Comparison of ENCODE assay signal across 1 cellular context in the genomic region with DNA sequence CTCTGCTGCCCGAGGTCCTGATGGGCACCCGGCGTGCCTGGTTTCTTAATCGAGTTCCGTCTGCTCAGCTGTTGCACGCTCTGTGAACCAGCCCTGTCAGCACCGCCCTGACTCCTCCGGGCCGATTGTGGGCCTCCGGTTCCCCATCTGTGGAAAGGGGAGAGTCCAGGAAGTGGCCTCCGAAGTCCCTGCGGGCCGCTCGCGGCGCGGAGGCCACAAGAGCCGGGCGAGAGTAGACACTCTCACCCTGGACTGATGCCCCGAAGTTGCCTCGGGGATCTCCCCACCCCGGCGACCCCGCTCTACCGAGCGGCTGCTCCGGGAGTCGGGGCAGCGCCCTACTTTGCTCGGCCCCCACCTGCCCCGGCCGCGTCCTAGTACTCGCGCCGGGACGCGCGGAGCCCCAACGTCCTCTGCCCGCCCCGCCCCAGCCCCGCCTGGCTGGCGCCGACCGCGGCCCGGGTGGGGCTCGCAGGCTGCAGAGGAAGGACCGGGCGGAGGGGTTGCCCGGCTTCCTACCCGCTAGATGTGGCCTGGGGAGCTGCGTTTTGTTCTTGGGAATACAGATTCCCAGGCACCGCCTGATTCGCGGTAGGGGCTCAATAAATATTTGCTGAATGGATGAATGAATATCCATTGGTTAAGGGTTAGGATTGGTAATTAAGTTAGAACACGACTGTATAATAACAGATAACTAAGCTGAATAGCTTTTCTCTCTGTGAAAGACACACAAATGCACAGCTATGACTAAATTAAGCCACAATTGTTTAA.
A peak's percentile ranks its signal among the peaks of the same experiment; 100 is the strongest.
TF ChIP-seq lines count a peak whose summit lies in the region.

No MANE protein-coding gene starts in this region.

TF ChIP-seq in HEK293, 187 proteins besides CTCF, POLR2A, EP300 and RAD21 (continued from another document and continues in another):
- TF ChIP-seq, protein P1, sequence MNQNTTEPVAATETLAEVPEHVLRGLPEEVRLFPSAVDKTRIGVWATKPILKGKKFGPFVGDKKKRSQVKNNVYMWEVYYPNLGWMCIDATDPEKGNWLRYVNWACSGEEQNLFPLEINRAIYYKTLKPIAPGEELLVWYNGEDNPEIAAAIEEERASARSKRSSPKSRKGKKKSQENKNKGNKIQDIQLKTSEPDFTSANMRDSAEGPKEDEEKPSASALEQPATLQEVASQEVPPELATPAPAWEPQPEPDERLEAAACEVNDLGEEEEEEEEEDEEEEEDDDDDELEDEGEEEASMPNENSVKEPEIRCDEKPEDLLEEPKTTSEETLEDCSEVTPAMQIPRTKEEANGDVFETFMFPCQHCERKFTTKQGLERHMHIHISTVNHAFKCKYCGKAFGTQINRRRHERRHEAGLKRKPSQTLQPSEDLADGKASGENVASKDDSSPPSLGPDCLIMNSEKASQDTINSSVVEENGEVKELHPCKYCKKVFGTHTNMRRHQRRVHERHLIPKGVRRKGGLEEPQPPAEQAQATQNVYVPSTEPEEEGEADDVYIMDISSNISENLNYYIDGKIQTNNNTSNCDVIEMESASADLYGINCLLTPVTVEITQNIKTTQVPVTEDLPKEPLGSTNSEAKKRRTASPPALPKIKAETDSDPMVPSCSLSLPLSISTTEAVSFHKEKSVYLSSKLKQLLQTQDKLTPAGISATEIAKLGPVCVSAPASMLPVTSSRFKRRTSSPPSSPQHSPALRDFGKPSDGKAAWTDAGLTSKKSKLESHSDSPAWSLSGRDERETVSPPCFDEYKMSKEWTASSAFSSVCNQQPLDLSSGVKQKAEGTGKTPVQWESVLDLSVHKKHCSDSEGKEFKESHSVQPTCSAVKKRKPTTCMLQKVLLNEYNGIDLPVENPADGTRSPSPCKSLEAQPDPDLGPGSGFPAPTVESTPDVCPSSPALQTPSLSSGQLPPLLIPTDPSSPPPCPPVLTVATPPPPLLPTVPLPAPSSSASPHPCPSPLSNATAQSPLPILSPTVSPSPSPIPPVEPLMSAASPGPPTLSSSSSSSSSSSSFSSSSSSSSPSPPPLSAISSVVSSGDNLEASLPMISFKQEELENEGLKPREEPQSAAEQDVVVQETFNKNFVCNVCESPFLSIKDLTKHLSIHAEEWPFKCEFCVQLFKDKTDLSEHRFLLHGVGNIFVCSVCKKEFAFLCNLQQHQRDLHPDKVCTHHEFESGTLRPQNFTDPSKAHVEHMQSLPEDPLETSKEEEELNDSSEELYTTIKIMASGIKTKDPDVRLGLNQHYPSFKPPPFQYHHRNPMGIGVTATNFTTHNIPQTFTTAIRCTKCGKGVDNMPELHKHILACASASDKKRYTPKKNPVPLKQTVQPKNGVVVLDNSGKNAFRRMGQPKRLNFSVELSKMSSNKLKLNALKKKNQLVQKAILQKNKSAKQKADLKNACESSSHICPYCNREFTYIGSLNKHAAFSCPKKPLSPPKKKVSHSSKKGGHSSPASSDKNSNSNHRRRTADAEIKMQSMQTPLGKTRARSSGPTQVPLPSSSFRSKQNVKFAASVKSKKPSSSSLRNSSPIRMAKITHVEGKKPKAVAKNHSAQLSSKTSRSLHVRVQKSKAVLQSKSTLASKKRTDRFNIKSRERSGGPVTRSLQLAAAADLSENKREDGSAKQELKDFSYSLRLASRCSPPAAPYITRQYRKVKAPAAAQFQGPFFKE (tag by site-specific recombination; IDR thresholded peaks at IDR 0.05; ENCODE audit: borderline replicate concordance): no peak
- TF ChIP-seq ZNF596 (tag by site-specific recombination; IDR thresholded peaks at IDR 0.05) (no peak), ZNF76 (tag by site-specific recombination; IDR thresholded peaks at IDR 0.05; ENCODE audit: borderline replicate concordance, low read depth) (peak; percentile 55; the same call in 1 of the 2 replicates), EGR2 (tag by site-specific recombination; IDR thresholded peaks at IDR 0.05; ENCODE audit: low read depth) (no peak), SCRT2 (tag by site-specific recombination; IDR thresholded peaks at IDR 0.05) (peak; percentile 48), KLF16 (tag by site-specific recombination; IDR thresholded peaks at IDR 0.05) (peak; percentile 66; the same call in 1 of the 2 replicates), ZNF585B (tag by site-specific recombination; IDR thresholded peaks at IDR 0.05) (no peak), KLF7 (tag by site-specific recombination; IDR thresholded peaks at IDR 0.05; ENCODE audit: borderline replicate concordance) (peak; percentile 64), ZNF335 (tag by site-specific recombination; conservative IDR thresholded peaks at IDR 0.05) (peak; percentile 83), ZNF114 (tag by site-specific recombination; IDR thresholded peaks at IDR 0.05) (no peak), ZXDB (tag by site-specific recombination; IDR thresholded peaks at IDR 0.05) (0 out of 2 replicates have a peak, but pooled peaks have one; percentile 15), ZFP69B (tag by site-specific recombination; IDR thresholded peaks at IDR 0.05) (peak; percentile 38; the same call in 1 of the 2 replicates), SALL2 (tag by site-specific recombination; IDR thresholded peaks at IDR 0.05; ENCODE audit: borderline replicate concordance) (no peak), ZBTB1 (tag by site-specific recombination; IDR thresholded peaks at IDR 0.05) (no peak), ZNF510 (tag by site-specific recombination; IDR thresholded peaks at IDR 0.05; ENCODE audit: insufficient replicate concordance) (no peak), ZNF132 (tag by site-specific recombination; IDR thresholded peaks at IDR 0.05; ENCODE audit: borderline replicate concordance) (no peak), ZNF530 (tag by site-specific recombination; IDR thresholded peaks at IDR 0.05; ENCODE audit: low read depth) (no peak), ZNF747 (tag by site-specific recombination; IDR thresholded peaks at IDR 0.05) (no peak), SP7 (tag by site-specific recombination; IDR thresholded peaks at IDR 0.05) (0 out of 2 replicates have a peak, but pooled peaks have one; percentile 21), ZNF777 (tag by site-specific recombination; IDR thresholded peaks at IDR 0.05; ENCODE audit: borderline replicate concordance) (no peak), ZSCAN16 (tag by site-specific recombination; IDR thresholded peaks at IDR 0.05) (no peak), ZFP3 (tag by site-specific recombination; IDR thresholded peaks at IDR 0.05; ENCODE audit: low read depth) (no peak), ZBTB20 (tag by site-specific recombination; IDR thresholded peaks at IDR 0.05) (peak; percentile 99), ZSCAN23 (tag by site-specific recombination; IDR thresholded peaks at IDR 0.05) (0 out of 2 replicates have a peak, but pooled peaks have one; percentile 42), ZFP41 (tag by site-specific recombination; IDR thresholded peaks at IDR 0.05; ENCODE audit: borderline replicate concordance) (no peak), ZBTB7A (tag by site-specific recombination; IDR thresholded peaks at IDR 0.05; ENCODE audit: low read depth) (no peak), ZNF404 (tag by site-specific recombination; IDR thresholded peaks at IDR 0.05) (no peak), ZNF112 (tag by site-specific recombination; IDR thresholded peaks at IDR 0.05) (no peak), ZBTB8A (tag by site-specific recombination; IDR thresholded peaks at IDR 0.05) (peak; percentile 96), ZNF10 (tag by site-specific recombination; IDR thresholded peaks at IDR 0.05) (no peak), ZNF561 (tag by site-specific recombination; IDR thresholded peaks at IDR 0.05; ENCODE audit: borderline replicate concordance) (peak; percentile 72; the same call in 1 of the 2 replicates), ZNF341 (tag by site-specific recombination; IDR thresholded peaks at IDR 0.05; ENCODE audit: low read depth) (peak; percentile 84), ZNF501 (tag by site-specific recombination; IDR thresholded peaks at IDR 0.05) (no peak)
- TF ChIP-seq, protein P2, sequence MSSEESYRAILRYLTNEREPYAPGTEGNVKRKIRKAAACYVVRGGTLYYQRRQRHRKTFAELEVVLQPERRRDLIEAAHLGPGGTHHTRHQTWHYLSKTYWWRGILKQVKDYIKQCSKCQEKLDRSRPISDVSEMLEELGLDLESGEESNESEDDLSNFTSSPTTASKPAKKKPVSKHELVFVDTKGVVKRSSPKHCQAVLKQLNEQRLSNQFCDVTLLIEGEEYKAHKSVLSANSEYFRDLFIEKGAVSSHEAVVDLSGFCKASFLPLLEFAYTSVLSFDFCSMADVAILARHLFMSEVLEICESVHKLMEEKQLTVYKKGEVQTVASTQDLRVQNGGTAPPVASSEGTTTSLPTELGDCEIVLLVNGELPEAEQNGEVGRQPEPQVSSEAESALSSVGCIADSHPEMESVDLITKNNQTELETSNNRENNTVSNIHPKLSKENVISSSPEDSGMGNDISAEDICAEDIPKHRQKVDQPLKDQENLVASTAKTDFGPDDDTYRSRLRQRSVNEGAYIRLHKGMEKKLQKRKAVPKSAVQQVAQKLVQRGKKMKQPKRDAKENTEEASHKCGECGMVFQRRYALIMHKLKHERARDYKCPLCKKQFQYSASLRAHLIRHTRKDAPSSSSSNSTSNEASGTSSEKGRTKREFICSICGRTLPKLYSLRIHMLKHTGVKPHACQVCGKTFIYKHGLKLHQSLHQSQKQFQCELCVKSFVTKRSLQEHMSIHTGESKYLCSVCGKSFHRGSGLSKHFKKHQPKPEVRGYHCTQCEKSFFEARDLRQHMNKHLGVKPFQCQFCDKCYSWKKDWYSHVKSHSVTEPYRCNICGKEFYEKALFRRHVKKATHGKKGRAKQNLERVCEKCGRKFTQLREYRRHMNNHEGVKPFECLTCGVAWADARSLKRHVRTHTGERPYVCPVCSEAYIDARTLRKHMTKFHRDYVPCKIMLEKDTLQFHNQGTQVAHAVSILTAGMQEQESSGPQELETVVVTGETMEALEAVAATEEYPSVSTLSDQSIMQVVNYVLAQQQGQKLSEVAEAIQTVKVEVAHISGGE (tag by site-specific recombination; conservative IDR thresholded peaks at IDR 0.05; ENCODE audit: low read depth): 0 out of 2 replicates have a peak, but pooled peaks have one; percentile 9
- TF ChIP-seq, protein P3, sequence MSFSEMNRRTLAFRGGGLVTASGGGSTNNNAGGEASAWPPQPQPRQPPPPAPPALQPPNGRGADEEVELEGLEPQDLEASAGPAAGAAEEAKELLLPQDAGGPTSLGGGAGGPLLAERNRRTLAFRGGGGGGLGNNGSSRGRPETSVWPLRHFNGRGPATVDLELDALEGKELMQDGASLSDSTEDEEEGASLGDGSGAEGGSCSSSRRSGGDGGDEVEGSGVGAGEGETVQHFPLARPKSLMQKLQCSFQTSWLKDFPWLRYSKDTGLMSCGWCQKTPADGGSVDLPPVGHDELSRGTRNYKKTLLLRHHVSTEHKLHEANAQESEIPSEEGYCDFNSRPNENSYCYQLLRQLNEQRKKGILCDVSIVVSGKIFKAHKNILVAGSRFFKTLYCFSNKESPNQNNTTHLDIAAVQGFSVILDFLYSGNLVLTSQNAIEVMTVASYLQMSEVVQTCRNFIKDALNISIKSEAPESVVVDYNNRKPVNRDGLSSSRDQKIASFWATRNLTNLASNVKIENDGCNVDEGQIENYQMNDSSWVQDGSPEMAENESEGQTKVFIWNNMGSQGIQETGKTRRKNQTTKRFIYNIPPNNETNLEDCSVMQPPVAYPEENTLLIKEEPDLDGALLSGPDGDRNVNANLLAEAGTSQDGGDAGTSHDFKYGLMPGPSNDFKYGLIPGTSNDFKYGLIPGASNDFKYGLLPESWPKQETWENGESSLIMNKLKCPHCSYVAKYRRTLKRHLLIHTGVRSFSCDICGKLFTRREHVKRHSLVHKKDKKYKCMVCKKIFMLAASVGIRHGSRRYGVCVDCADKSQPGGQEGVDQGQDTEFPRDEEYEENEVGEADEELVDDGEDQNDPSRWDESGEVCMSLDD (tag by site-specific recombination; IDR thresholded peaks at IDR 0.05): 0 out of 2 replicates have a peak, but pooled peaks have one; percentile 34
- TF ChIP-seq, protein P4, sequence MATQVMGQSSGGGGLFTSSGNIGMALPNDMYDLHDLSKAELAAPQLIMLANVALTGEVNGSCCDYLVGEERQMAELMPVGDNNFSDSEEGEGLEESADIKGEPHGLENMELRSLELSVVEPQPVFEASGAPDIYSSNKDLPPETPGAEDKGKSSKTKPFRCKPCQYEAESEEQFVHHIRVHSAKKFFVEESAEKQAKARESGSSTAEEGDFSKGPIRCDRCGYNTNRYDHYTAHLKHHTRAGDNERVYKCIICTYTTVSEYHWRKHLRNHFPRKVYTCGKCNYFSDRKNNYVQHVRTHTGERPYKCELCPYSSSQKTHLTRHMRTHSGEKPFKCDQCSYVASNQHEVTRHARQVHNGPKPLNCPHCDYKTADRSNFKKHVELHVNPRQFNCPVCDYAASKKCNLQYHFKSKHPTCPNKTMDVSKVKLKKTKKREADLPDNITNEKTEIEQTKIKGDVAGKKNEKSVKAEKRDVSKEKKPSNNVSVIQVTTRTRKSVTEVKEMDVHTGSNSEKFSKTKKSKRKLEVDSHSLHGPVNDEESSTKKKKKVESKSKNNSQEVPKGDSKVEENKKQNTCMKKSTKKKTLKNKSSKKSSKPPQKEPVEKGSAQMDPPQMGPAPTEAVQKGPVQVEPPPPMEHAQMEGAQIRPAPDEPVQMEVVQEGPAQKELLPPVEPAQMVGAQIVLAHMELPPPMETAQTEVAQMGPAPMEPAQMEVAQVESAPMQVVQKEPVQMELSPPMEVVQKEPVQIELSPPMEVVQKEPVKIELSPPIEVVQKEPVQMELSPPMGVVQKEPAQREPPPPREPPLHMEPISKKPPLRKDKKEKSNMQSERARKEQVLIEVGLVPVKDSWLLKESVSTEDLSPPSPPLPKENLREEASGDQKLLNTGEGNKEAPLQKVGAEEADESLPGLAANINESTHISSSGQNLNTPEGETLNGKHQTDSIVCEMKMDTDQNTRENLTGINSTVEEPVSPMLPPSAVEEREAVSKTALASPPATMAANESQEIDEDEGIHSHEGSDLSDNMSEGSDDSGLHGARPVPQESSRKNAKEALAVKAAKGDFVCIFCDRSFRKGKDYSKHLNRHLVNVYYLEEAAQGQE (tag by site-specific recombination; IDR thresholded peaks at IDR 0.05): peak; percentile 86
- TF ChIP-seq, protein P5, sequence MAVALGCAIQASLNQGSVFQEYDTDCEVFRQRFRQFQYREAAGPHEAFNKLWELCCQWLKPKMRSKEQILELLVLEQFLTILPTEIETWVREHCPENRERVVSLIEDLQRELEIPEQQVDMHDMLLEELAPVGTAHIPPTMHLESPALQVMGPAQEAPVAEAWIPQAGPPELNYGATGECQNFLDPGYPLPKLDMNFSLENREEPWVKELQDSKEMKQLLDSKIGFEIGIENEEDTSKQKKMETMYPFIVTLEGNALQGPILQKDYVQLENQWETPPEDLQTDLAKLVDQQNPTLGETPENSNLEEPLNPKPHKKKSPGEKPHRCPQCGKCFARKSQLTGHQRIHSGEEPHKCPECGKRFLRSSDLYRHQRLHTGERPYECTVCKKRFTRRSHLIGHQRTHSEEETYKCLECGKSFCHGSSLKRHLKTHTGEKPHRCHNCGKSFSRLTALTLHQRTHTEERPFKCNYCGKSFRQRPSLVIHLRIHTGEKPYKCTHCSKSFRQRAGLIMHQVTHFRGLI (tag by site-specific recombination; IDR thresholded peaks at IDR 0.05): no peak; the same call in 1 of the 2 replicates
- TF ChIP-seq, protein P6, sequence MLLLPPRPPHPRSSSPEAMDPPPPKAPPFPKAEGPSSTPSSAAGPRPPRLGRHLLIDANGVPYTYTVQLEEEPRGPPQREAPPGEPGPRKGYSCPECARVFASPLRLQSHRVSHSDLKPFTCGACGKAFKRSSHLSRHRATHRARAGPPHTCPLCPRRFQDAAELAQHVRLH (tag by site-specific recombination; IDR thresholded peaks at IDR 0.05): no peak
- TF ChIP-seq, protein P7, sequence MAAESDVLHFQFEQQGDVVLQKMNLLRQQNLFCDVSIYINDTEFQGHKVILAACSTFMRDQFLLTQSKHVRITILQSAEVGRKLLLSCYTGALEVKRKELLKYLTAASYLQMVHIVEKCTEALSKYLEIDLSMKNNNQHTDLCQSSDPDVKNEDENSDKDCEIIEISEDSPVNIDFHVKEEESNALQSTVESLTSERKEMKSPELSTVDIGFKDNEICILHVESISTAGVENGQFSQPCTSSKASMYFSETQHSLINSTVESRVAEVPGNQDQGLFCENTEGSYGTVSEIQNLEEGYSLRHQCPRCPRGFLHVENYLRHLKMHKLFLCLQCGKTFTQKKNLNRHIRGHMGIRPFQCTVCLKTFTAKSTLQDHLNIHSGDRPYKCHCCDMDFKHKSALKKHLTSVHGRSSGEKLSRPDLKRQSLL (tag by site-specific recombination; IDR thresholded peaks at IDR 0.05): no peak
